In genomic region chr5:98770911-98771322, GRCh38 we compare ENCODE assay signal across 8 cellular contexts. TPM values are rescaled to one million over a fixed set of nuclear protein-coding genes. Genes with fewer than 3 reads are reported as not detected.
DNase-seq lines count a peak whose midpoint lies in the region; ATAC-seq and TF ChIP-seq lines count a peak whose summit lies in the region.

No MANE protein-coding gene starts in this region.

- H3K4me3 Mint-ChIP-seq in natural killer cell = peak overlapping the region; percentile 89

- ATAC-seq in natural killer cell (peak in 1 of 3 donors; percentile 5), HG03378 (IDR thresholded peaks at IDR 0.05; ENCODE audit: unreplicated experiment) (no peak)

- peak in 2 of 3 experiments; percentile 40 to 75 for DNase-seq in NCI-H1417 (lab: John Stamatoyannopoulos, UW)
- no peak for DNase-seq in NCI-H1417 treated with DMSO at 0.1 percent for 48 hours (lab: John Stamatoyannopoulos, UW)
- DNase-seq in NCI-H748 (lab: John Stamatoyannopoulos, UW; ENCODE audit: unreplicated experiment) = peak; percentile 69
- peak; percentile 44 for DNase-seq in dermis blood vessel endothelial cell
- DNase-seq in natural killer cell = no peak
- DNase-seq in NCI-H226 = no peak
- no peak for DNase-seq in NCI-H1436 (lab: John Stamatoyannopoulos, UW)

- H3K9me3 Mint-ChIP-seq in natural killer cell = no peaks in the 10 kb centered on the region

- intact Hi-C loops in natural killer cell (cut with micrococcal nuclease) = loop anchor here (5.0 to 10.0 kb wide), 2 partner anchors 154 to 1589 kb away; partner anchors contain the start of genes CHD1 and RIOK2

- peaks cover 54 to 74% of the 10 kb centered on the region in 2 donors for H3K27me3 Mint-ChIP-seq in natural killer cell (ENCODE audit: low read depth in 2 of 2)

- peaks cover 60 to 67% of the 10 kb centered on the region in 2 donors for H3K4me1 Mint-ChIP-seq in natural killer cell

- peak overlapping the region; percentile 59 to 64 for H3K27ac Mint-ChIP-seq in natural killer cell

- no peak for TF ChIP-seq CTCF in natural killer cell (IDR thresholded peaks at IDR 0.05)

- peaks cover 8% of the 10 kb centered on the region for H3K36me3 Mint-ChIP-seq in natural killer cell

RNA-seq across cellular contexts. Expression of gene RGMB, which starts 2.5 kb away (rescaled TPM):
- 16.2 and 19.1 TPM in 2 replicates for total RNA-seq in dermis blood vessel endothelial cell
- 1 to 10 TPM in 1 of 3 donors, under 1 TPM in 2; 0.35 to 1.5 (median 0.86) TPM for total RNA-seq in natural killer cell

Comparison
In these comparisons a context has a peak if more than half of its experiments do, and no peak if none do; other contexts are left out.
1. DNase-seq: peak in NCI-H1417 (2 of 3), NCI-H748 (single experiment) and dermis blood vessel endothelial cell (single experiment); none in NCI-H1417 treated with DMSO at 0.1 percent for 48 hours (single experiment), natural killer cell (single experiment), NCI-H226 (single experiment) and NCI-H1436 (single experiment).